1 cellular context compared by ENCODE assay signal in the genomic region with DNA sequence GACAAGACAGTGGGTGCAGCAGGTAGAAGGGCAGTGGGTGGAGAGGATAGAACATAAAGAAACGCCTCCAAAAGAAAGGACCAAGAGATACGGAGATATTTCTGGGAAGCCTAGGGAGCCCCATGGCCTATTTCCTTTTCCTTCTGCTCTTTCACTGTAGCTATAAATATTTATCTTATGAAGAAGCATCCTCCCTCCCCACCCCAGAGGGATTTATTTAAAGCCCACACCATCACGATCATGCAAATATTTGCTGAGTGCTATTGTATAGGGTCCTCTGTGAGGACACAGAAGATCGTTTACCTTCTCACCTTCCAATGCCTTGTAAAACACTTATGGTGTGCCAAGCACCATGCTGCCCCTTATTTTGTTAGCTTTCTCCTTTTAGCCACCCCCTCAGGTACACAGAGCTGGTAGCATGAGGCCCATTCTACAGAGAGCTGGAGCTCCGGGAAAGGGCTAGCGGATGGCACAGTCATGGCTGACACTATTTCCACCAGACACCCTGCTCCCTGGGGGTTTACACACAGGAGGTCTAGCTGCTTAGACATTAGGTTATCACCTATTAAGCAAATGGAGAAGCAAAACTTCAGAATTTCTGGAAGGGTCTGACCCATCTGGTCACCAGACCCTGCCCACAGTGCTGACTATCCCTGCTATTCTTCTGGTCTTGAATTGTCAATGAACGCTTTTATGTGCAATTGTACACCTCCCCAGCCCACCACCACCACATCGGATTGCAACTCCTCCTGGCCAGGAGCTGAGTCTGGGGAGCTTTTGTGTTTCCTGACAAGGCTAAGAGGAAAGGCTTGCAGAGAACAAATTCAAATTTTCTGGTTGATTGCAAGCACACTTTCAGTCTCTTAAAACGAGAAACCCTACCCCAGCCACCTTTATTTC.
TF ChIP-seq lines count a peak whose summit lies in the region.

No MANE protein-coding gene starts in this region.

TF ChIP-seq in GM12878, 131 proteins besides CTCF, POLR2A, EP300 and RAD21 (continued from another document):
- TF ChIP-seq SPI1 (IDR thresholded peaks at IDR 0.05; ENCODE audit: borderline replicate concordance, insufficient read depth, low read depth, low read length), result no peak
- no peak for TF ChIP-seq ETV6 (conservative IDR thresholded peaks at IDR 0.05 in 1 of 2, IDR thresholded peaks at IDR 0.05 in 1 of 2; ENCODE audit: borderline replicate concordance in 1 of 2, low read depth in 1 of 2)
